1 cellular context compared by ENCODE assay signal in the genomic region with DNA sequence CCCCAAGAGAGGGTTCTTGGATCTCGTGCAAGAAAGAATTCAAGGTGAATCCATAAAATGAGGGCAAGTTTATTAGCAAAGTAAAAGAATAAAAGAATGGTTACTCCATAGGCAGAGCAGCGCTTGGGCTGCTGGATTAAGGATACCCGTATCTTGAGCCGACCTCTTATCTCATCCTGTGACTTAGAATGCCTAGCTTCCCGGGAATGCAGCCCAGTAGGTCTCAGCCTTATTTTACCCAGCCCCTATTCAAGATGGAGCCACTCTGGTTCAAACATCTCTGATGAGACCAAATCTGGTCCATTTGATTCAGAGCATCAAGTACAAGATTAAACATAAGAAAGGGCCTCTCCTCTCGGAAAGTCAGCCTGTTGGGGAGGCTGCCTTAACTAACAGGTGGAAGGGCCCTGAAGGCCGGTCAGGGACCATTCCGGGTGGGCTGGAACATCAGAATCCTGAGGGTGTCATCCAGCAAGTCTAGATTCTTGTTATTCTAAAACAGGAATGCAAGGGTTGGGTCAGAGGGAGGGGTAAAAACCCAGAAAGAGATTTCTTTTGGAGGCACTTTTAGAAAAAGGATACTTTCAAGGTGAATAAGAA.
TF ChIP-seq lines count a peak whose summit lies in the region.

No MANE protein-coding gene starts in this region.

TF ChIP-seq in liver, 16 proteins besides CTCF, POLR2A, EP300 and RAD21:
- TF ChIP-seq SP1 (IDR thresholded peaks at IDR 0.05) (no peak), ATF3 (IDR thresholded peaks at IDR 0.05) (no peak), JUND (IDR thresholded peaks at IDR 0.05) (no peak), FOXA1 (IDR thresholded peaks at IDR 0.05) (no peak), RXRA (IDR thresholded peaks at IDR 0.05) (no peak), NR2F2 (IDR thresholded peaks at IDR 0.05) (no peak), REST (IDR thresholded peaks at IDR 0.05) (no peak), GABPA (IDR thresholded peaks at IDR 0.05 in 1 of 2, conservative IDR thresholded peaks at IDR 0.05 in 1 of 2) (no peak), FOXA2 (IDR thresholded peaks at IDR 0.05) (no peak), YY1 (IDR thresholded peaks at IDR 0.05) (no peak), EGR1 (IDR thresholded peaks at IDR 0.05; ENCODE audit: low read depth in 2 of 2) (no peak), HNF4A (conservative IDR thresholded peaks at IDR 0.05) (no peak)
- TF ChIP-seq, protein P1, sequence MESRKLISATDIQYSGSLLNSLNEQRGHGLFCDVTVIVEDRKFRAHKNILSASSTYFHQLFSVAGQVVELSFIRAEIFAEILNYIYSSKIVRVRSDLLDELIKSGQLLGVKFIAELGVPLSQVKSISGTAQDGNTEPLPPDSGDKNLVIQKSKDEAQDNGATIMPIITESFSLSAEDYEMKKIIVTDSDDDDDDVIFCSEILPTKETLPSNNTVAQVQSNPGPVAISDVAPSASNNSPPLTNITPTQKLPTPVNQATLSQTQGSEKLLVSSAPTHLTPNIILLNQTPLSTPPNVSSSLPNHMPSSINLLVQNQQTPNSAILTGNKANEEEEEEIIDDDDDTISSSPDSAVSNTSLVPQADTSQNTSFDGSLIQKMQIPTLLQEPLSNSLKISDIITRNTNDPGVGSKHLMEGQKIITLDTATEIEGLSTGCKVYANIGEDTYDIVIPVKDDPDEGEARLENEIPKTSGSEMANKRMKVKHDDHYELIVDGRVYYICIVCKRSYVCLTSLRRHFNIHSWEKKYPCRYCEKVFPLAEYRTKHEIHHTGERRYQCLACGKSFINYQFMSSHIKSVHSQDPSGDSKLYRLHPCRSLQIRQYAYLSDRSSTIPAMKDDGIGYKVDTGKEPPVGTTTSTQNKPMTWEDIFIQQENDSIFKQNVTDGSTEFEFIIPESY (IDR thresholded peaks at IDR 0.05) = no peak
